In the genomic region with DNA sequence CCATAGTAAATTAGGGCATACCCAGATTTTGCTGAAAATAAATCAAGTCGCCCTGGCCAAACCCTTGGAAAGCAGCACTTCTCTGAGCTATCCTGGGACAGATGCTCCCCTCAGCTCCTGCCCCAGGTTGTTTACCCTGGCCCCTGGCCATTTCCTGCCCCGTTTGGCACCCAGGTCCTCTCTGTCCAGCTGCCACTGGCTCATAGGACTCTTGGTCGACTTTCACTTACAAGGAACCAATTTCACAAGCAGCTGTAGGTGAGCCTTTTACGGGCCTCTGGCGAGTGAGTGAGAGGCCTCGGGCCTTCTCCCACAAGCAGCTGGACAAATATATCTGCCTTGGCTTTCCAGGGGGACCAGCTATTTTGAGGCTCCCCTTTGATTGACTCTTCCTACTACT, we compare ENCODE assay signal across 14 cellular contexts.
DNase-seq lines count a peak whose midpoint lies in the region; ATAC-seq and TF ChIP-seq lines count a peak whose summit lies in the region.
"Had no signal": no experiment of that assay in that cellular context is flagged by ENCODE, and none has a peak within 500 bp of the region (broad histone marks: within the 10 kb centered on the region; RNA-seq: fewer than 3 reads in every experiment).

No MANE protein-coding gene starts in this region.

- H3K27ac ChIP-seq in epithelial cell of prostate (peak overlapping the region; percentile 18), psoas muscle (peak overlapping the region; percentile 23), brain microvascular endothelial cell (no peak overlapping the region)
- H3K27ac ChIP-seq: parathyroid adenoma had no signal

- peaks cover 8% of the 10 kb centered on the region for H3K4me1 ChIP-seq in psoas muscle
- H3K4me1 ChIP-seq: parathyroid adenoma had no signal

- no peaks in the 10 kb centered on the region for H3K27me3 ChIP-seq in psoas muscle (ENCODE audit: insufficient read depth in 3 of 3, low read length in 2 of 3)
- H3K27me3 ChIP-seq in brain microvascular endothelial cell (replicated peaks): no peaks in the 10 kb centered on the region

- DNase-seq in DMS53 (lab: John Stamatoyannopoulos, UW) (peak; percentile 77), NCI-H446 treated with DMSO at 0.1 percent for 48 hours (lab: John Stamatoyannopoulos, UW) (peak; percentile 94), epithelial cell of prostate (ENCODE audit: low read depth, low spot score) (peak; percentile 20), psoas muscle (peak; percentile 29 to 69), HuH-7.5 (ENCODE audit: low spot score) (no peak), cortex of kidney (lab: John Stamatoyannopoulos, UW) (no peak), brain microvascular endothelial cell (no peak)
- DNase-seq: activated CD4-positive, alpha-beta T cell treated with anti-CD3 and anti-CD28 coated beads for 4 hours; activated T-cell treated with anti-CD3 and anti-CD28 coated beads, Interleukin-2, amount 50 U/mL, for 72 hours; NCI-H226; stimulated activated CD4-positive, alpha-beta T cell treated with anti-CD3 and anti-CD28 coated beads, Interleukin-2, amount 100 ng/mL, for 48 hours; T-helper 17 cell had no signal

- no peak overlapping the region for H3K4me3 ChIP-seq in psoas muscle
- H3K4me3 ChIP-seq in brain microvascular endothelial cell (ENCODE audit: low read depth, low read length): no peak overlapping the region

- no peaks in the 10 kb centered on the region for H3K9me3 ChIP-seq in psoas muscle

- WGBS in psoas muscle, 3 donors: 10 to 20% (median 17%) methylated on average over 6 of the region's 6 CpGs

- ATAC-seq in psoas muscle: peak; percentile 53 to 77 (median 67)
- no peak for ATAC-seq in HG02588 (IDR thresholded peaks at IDR 0.05; ENCODE audit: unreplicated experiment)
- ATAC-seq: activated T-cell treated with anti-CD3 and anti-CD28 coated beads, Interleukin-2, amount 50 U/mL, for 72 hours; T-helper 17 cell had no signal

- intact Hi-C loops in psoas muscle (cut with DNase I): loop anchor here (5.0 to 10.0 kb wide), 3 partner anchors 331 to 538 kb away; no protein-coding TSS in a partner anchor

- in situ Hi-C loops in brain microvascular endothelial cell (cut with HindIII; ENCODE audit: low pct_ligation_motif_present, low sequenced_read_pairs): loop anchor here (10.0 kb wide), 2 partner anchors 248 to 728 kb away; a partner anchor contains a TSS

- H3K36me3 ChIP-seq in psoas muscle (ENCODE audit: insufficient read depth in 1 of 2, low read depth in 1 of 2) (no peaks in the 10 kb centered on the region), brain microvascular endothelial cell (replicated peaks) (no peaks in the 10 kb centered on the region)

- TF ChIP-seq CTCF in psoas muscle (IDR thresholded peaks at IDR 0.05) (no peak), brain microvascular endothelial cell (IDR thresholded peaks at IDR 0.05; ENCODE audit: low read depth, low read length, missing control alignments) (no peak)

Comparison
In these comparisons a context has a peak if more than half of its experiments do, and no peak if none do; other contexts are left out.
1. DNase-seq: peak in DMS53 (single experiment), NCI-H446 treated with DMSO at 0.1 percent for 48 hours (single experiment), epithelial cell of prostate (single experiment) and psoas muscle (2 of 2); none in HuH-7.5 (single experiment), cortex of kidney (single experiment) and brain microvascular endothelial cell (single experiment).